1 cellular context compared by ENCODE assay signal in genomic region chr2:202064881-202065230, GRCh38.
TF ChIP-seq lines count a peak whose summit lies in the region.

No MANE protein-coding gene starts in this region.

TF ChIP-seq in IMR-90, 13 proteins besides CTCF, POLR2A, EP300 and RAD21:
- TF ChIP-seq, protein P1, sequence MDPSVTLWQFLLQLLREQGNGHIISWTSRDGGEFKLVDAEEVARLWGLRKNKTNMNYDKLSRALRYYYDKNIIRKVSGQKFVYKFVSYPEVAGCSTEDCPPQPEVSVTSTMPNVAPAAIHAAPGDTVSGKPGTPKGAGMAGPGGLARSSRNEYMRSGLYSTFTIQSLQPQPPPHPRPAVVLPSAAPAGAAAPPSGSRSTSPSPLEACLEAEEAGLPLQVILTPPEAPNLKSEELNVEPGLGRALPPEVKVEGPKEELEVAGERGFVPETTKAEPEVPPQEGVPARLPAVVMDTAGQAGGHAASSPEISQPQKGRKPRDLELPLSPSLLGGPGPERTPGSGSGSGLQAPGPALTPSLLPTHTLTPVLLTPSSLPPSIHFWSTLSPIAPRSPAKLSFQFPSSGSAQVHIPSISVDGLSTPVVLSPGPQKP (IDR thresholded peaks at IDR 0.05; ENCODE audit: borderline replicate concordance, low read depth, low read length) = no peak
- TF ChIP-seq CEBPB (IDR thresholded peaks at IDR 0.05; ENCODE audit: low read depth, low read length) = no peak
TF ChIP-seq in IMR-90: peak in this region for 0.
